Comparison of ENCODE assay signal across 17 cellular contexts in genomic region chr18:26407721-26408601, GRCh38.
DNase-seq lines count a peak whose midpoint lies in the region; ATAC-seq lines count a peak whose summit lies in the region.
"Had no signal": no experiment of that assay in that cellular context is flagged by ENCODE, and none has a peak within 500 bp of the region (broad histone marks: within the 10 kb centered on the region; RNA-seq: fewer than 3 reads in every experiment).

No MANE protein-coding gene starts in this region.

- WGBS in neuronal stem cell (ENCODE audit: extremely low coverage in 2 of 2, insufficient read length in 2 of 2, insufficient replicate concordance in 1 of 2), 2 donors, result no CpG with 5 or more reads among the region's 16 CpGs

- H3K27ac ChIP-seq in neuronal stem cell (replicated peaks; ENCODE audit: low read length), result no peak overlapping the region
- H3K27ac ChIP-seq: Peyer's patch had no signal

- H3K9ac ChIP-seq in adipocyte (ENCODE audit: low read length) (no peak overlapping the region), neuronal stem cell (ENCODE audit: low read depth, low read length, poor library complexity) (no peak overlapping the region)

- peak; percentile 91 for ATAC-seq in esophagus mucosa
- ATAC-seq in effector memory CD8-positive, alpha-beta T cell (replicated peaks), result no peak
- no peak for ATAC-seq in natural killer cell treated with Interleukin-12 subunit alpha and Interleukin-12 subunit beta and Interleukin-15 and Interleukin-18, amount 100 ng/mL, for 72 hours

- peak; percentile 34 for DNase-seq in NCI-H748 (lab: John Stamatoyannopoulos, UW; ENCODE audit: unreplicated experiment)
- DNase-seq in NCI-H748 treated with DMSO at 0.1 percent for 48 hours (lab: John Stamatoyannopoulos, UW), result no peak
- DNase-seq in adipocyte (ENCODE audit: low read depth), result peak; percentile 86
- DNase-seq in effector memory CD8-positive, alpha-beta T cell, result no peak
- DNase-seq in neuronal stem cell (ENCODE audit: low spot score), result no peak
- no peak for DNase-seq in natural killer cell treated with Interleukin-12 subunit alpha and Interleukin-12 subunit beta and Interleukin-15 and Interleukin-18, amount 100 ng/mL, for 72 hours (ENCODE audit: low spot score)
- DNase-seq in activated CD4-positive, alpha-beta T cell treated with anti-CD3 and anti-CD28 coated beads for 48 hours, result no peak
- DNase-seq: 8988T, C1 segment of cervical spinal cord, Kasumi-1, MV-4-11, NCI-H1417 treated with DMSO at 0.1 percent for 48 hours, NCI-H2029, NCI-H2227 treated with DMSO at 0.1 percent for 48 hours, Peyer's patch, SIG-M5 had no signal

- H3K9me3 Mint-ChIP-seq in effector memory CD8-positive, alpha-beta T cell, result no peaks in the 10 kb centered on the region
- H3K9me3 Mint-ChIP-seq in natural killer cell treated with Interleukin-12 subunit alpha and Interleukin-12 subunit beta and Interleukin-15 and Interleukin-18, amount 100 ng/mL, for 72 hours, result no peaks in the 10 kb centered on the region

- H4K8ac ChIP-seq in neuronal stem cell (ENCODE audit: low read depth, low read length), result no peak overlapping the region

- H3K36me3 ChIP-seq in adipocyte (ENCODE audit: control insufficient read depth, insufficient read depth, low read length, severe bottlenecking), result no peaks in the 10 kb centered on the region
- no peaks in the 10 kb centered on the region for H3K36me3 ChIP-seq in neuronal stem cell (replicated peaks in 1 of 2; ENCODE audit: control insufficient read depth in 2 of 2, insufficient read depth in 2 of 2, low read length in 2 of 2)
- H3K36me3 ChIP-seq: Peyer's patch had no signal

- H3K23ac ChIP-seq in neuronal stem cell (ENCODE audit: low read depth, low read length, poor library complexity), result no peak overlapping the region

- no peak overlapping the region for H2BK12ac ChIP-seq in neuronal stem cell (ENCODE audit: low read length)

- H2AK5ac ChIP-seq in neuronal stem cell (ENCODE audit: low read depth, low read length), result no peak overlapping the region

- no peak overlapping the region for H2BK5ac ChIP-seq in neuronal stem cell (ENCODE audit: low read length)

- no peak overlapping the region for H3K27ac Mint-ChIP-seq in effector memory CD8-positive, alpha-beta T cell
- no peak overlapping the region for H3K27ac Mint-ChIP-seq in natural killer cell treated with Interleukin-12 subunit alpha and Interleukin-12 subunit beta and Interleukin-15 and Interleukin-18, amount 100 ng/mL, for 72 hours

- H3K4me2 ChIP-seq in neuronal stem cell (ENCODE audit: insufficient read depth, low read length, poor library complexity, severe bottlenecking), result no peak overlapping the region

- H3K14ac ChIP-seq in neuronal stem cell (ENCODE audit: low read length), result no peak overlapping the region

- H3K18ac ChIP-seq in neuronal stem cell (ENCODE audit: low read length), result no peak overlapping the region

- no peaks in the 10 kb centered on the region for H3K9me3 ChIP-seq in adipocyte (ENCODE audit: control insufficient read depth, low read length)
- H3K9me3 ChIP-seq in neuronal stem cell (replicated peaks in 1 of 2; ENCODE audit: control insufficient read depth in 2 of 2, insufficient read depth in 1 of 2, low read depth in 1 of 2, low read length in 2 of 2), result no peaks in the 10 kb centered on the region
- H3K9me3 ChIP-seq: Peyer's patch had no signal

- H4K91ac ChIP-seq in neuronal stem cell (ENCODE audit: low read depth, low read length, poor library complexity), result no peak overlapping the region

- no peak overlapping the region for H3K4me3 ChIP-seq in adipocyte (ENCODE audit: low read length)
- H3K4me3 ChIP-seq in neuronal stem cell (ENCODE audit: low read length in 2 of 2), result no peak overlapping the region
- H3K4me3 ChIP-seq: Peyer's patch had no signal

- peaks cover 9% of the 10 kb centered on the region for H3K4me1 ChIP-seq in adipocyte (ENCODE audit: control insufficient read depth, insufficient read depth, low read length)
- no peaks in the 10 kb centered on the region for H3K4me1 ChIP-seq in neuronal stem cell (ENCODE audit: control insufficient read depth in 2 of 2, insufficient read depth in 1 of 2, low read depth in 1 of 2, low read length in 2 of 2)
- H3K4me1 ChIP-seq: Peyer's patch had no signal

- H2BK120ac ChIP-seq in neuronal stem cell (ENCODE audit: low read depth, low read length), result no peak overlapping the region

- H3K27me3 ChIP-seq in adipocyte (replicated peaks; ENCODE audit: control insufficient read depth, insufficient read depth, low read length), result no peaks in the 10 kb centered on the region
- H3K27me3 ChIP-seq in neuronal stem cell (ENCODE audit: control insufficient read depth in 3 of 3, insufficient read depth in 3 of 3, low read depth in 1 of 3, low read length in 3 of 3), result peaks cover 0 to 4% (median 0%) of the 10 kb centered on the region in 3 experiments
- H3K27me3 ChIP-seq: Peyer's patch had no signal

- no peak overlapping the region for H3K4me3 Mint-ChIP-seq in effector memory CD8-positive, alpha-beta T cell
- no peak overlapping the region for H3K4me3 Mint-ChIP-seq in natural killer cell treated with Interleukin-12 subunit alpha and Interleukin-12 subunit beta and Interleukin-15 and Interleukin-18, amount 100 ng/mL, for 72 hours

- peaks cover 0 to 6% of the 10 kb centered on the region in 2 donors for H3K27me3 Mint-ChIP-seq in effector memory CD8-positive, alpha-beta T cell
- peaks cover 0 to 8% of the 10 kb centered on the region in 2 donors for H3K27me3 Mint-ChIP-seq in natural killer cell treated with Interleukin-12 subunit alpha and Interleukin-12 subunit beta and Interleukin-15 and Interleukin-18, amount 100 ng/mL, for 72 hours

- no peaks in the 10 kb centered on the region for H3K4me1 Mint-ChIP-seq in effector memory CD8-positive, alpha-beta T cell (ENCODE audit: low read depth in 2 of 2)
- no peaks in the 10 kb centered on the region for H3K4me1 Mint-ChIP-seq in natural killer cell treated with Interleukin-12 subunit alpha and Interleukin-12 subunit beta and Interleukin-15 and Interleukin-18, amount 100 ng/mL, for 72 hours (ENCODE audit: low read depth in 2 of 2)

- no peaks in the 10 kb centered on the region for H3K36me3 Mint-ChIP-seq in effector memory CD8-positive, alpha-beta T cell (ENCODE audit: insufficient read depth)
- no peaks in the 10 kb centered on the region for H3K36me3 Mint-ChIP-seq in natural killer cell treated with Interleukin-12 subunit alpha and Interleukin-12 subunit beta and Interleukin-15 and Interleukin-18, amount 100 ng/mL, for 72 hours

- H3K4ac ChIP-seq in neuronal stem cell (ENCODE audit: low read length), result no peak overlapping the region

- no peaks in the 10 kb centered on the region for H3K79me1 ChIP-seq in neuronal stem cell (ENCODE audit: low read depth, low read length)

- no peak overlapping the region for H2BK15ac ChIP-seq in neuronal stem cell (ENCODE audit: low read length)

- no peak overlapping the region for H2AFZ ChIP-seq in neuronal stem cell (ENCODE audit: low read length)

Comparison
In these comparisons a context has a peak if more than half of its experiments do, and no peak if none do; other contexts are left out.
1. DNase-seq: peak in NCI-H748 (single experiment) and adipocyte (single experiment); none in NCI-H748 treated with DMSO at 0.1 percent for 48 hours (single experiment), effector memory CD8-positive, alpha-beta T cell (0 of 3), neuronal stem cell (single experiment), natural killer cell treated with Interleukin-12 subunit alpha and Interleukin-12 subunit beta and Interleukin-15 and Interleukin-18, amount 100 ng/mL, for 72 hours (single experiment) and activated CD4-positive, alpha-beta T cell treated with anti-CD3 and anti-CD28 coated beads for 48 hours (single experiment).